In the genomic region with DNA sequence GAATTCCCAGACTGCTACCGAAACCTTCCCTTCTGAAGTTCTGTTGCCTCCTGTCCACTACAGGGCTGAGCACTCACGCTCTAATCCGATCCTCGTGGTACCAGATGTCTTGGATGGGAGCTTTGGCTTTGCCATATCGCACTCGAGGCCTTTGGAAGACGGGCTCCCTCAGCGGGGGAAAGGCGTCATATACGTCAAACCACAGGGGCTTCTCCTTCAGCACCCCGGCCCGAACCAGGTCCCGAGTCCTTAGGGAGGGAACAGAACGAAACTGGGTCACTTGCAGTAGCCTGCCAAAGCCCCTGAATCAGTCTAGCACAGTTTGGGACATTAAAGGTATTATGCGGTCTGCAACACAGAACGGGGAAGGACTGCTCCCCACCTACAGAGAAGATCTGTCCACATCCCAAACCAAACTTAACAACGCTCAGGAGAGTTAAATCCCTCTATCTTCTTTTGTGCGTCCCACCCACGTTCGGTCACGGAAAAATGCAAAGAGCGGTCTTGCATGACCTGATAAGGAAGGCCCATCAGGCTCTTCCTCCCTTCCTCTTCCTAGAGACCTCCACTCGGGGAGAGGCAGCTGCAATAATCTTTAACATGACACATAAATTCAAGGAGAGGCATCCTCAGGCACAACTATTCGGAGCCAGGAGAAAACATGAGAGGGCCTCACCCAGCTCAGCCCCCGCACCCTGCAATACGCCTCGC, we compare ENCODE assay signal across 7 cellular contexts. TPM values are rescaled to one million over a fixed set of nuclear protein-coding genes. Genes with fewer than 3 reads are reported as not detected.
DNase-seq lines count a peak whose midpoint lies in the region; ATAC-seq and TF ChIP-seq lines count a peak whose summit lies in the region.

No MANE protein-coding gene starts in this region.

- ATAC-seq in gastrocnemius medialis (peak in 1 of 2 donors; percentile 0), GM21786 (IDR thresholded peaks at IDR 0.05; ENCODE audit: unreplicated experiment) (no peak), HG02973 (IDR thresholded peaks at IDR 0.05; ENCODE audit: unreplicated experiment) (no peak)

- intact Hi-C loops in esophagus squamous epithelium (cut with DNase I) = no loop called here
- intact Hi-C loops in gastrocnemius medialis (cut with DNase I; ENCODE audit: low total_unique reads) = no loop called here

- peaks cover 2% of the 10 kb centered on the region for H3K36me3 ChIP-seq in H7 (replicated peaks; ENCODE audit: control insufficient read depth, insufficient read depth, low read length)
- H3K36me3 ChIP-seq in Peyer's patch = peaks cover 0 to 10% (median 0%) of the 10 kb centered on the region in 3 donors
- peaks cover 0 to 42% (median 7%) of the 10 kb centered on the region in 3 donors for H3K36me3 ChIP-seq in esophagus squamous epithelium
- H3K36me3 ChIP-seq in gastrocnemius medialis = peaks cover 0 to 10% of the 10 kb centered on the region in 2 donors

- TF ChIP-seq CTCF in Peyer's patch (IDR thresholded peaks at IDR 0.05) (no peak), esophagus squamous epithelium (IDR thresholded peaks at IDR 0.05) (no peak), gastrocnemius medialis (IDR thresholded peaks at IDR 0.05 in 4 of 5, conservative IDR thresholded peaks at IDR 0.05 in 1 of 5) (no peak)

- WGBS in esophagus squamous epithelium, 2 donors = 15 to 24% methylated on average over 14 to 21 of the region's 27 CpGs

- in situ Hi-C loops in gastrocnemius medialis (cut with MboI; ENCODE audit: low sequenced_read_pairs in 4 of 4) = loop anchor here in 2 of 4 donors (25.0 kb wide), 2 partner anchors 238 to 612 kb away; a partner anchor contains a TSS

- H3K27ac ChIP-seq in Peyer's patch = peak overlapping the region; percentile 56 to 98 (median 86)
- peak overlapping the region; percentile 83 to 95 (median 90) for H3K27ac ChIP-seq in esophagus squamous epithelium
- H3K27ac ChIP-seq in gastrocnemius medialis = peak overlapping the region; percentile 91 to 98 (median 96)

- H3K4me1 ChIP-seq in Peyer's patch (peaks cover 0 to 35% (median 7%) of the 10 kb centered on the region in 4 donors), esophagus squamous epithelium (peaks cover 7 to 56% (median 26%) of the 10 kb centered on the region in 3 donors), gastrocnemius medialis (peaks cover 51 to 52% of the 10 kb centered on the region in 2 donors)

- H3K4me3 ChIP-seq in H7 (ENCODE audit: insufficient read depth, low read depth, low read length) = peak overlapping the region; percentile 91
- H3K4me3 ChIP-seq in Peyer's patch = peak overlapping the region; percentile 74 to 82 (median 80)
- peak overlapping the region; percentile 61 to 89 (median 74) for H3K4me3 ChIP-seq in esophagus squamous epithelium
- peak overlapping the region; percentile 82 to 98 (median 88) for H3K4me3 ChIP-seq in gastrocnemius medialis

- TF ChIP-seq POLR2A in Peyer's patch (IDR thresholded peaks at IDR 0.05) (no peak), esophagus squamous epithelium (IDR thresholded peaks at IDR 0.05) (no peak), gastrocnemius medialis (IDR thresholded peaks at IDR 0.05) (no peak)

- H3K9me3 ChIP-seq in Peyer's patch (no peaks in the 10 kb centered on the region), esophagus squamous epithelium (no peaks in the 10 kb centered on the region), gastrocnemius medialis (no peaks in the 10 kb centered on the region)

- H3K27me3 ChIP-seq in H7 (ENCODE audit: control insufficient read depth, insufficient read depth, low read length) = no peaks in the 10 kb centered on the region
- H3K27me3 ChIP-seq in Peyer's patch = no peaks in the 10 kb centered on the region
- H3K27me3 ChIP-seq in esophagus squamous epithelium = no peaks in the 10 kb centered on the region
- no peaks in the 10 kb centered on the region for H3K27me3 ChIP-seq in gastrocnemius medialis

- DNase-seq in H7 (no peak), Peyer's patch (no peak), esophagus squamous epithelium (lab: John Stamatoyannopoulos, UW) (no peak), gastrocnemius medialis (no peak), DMS79 (lab: John Stamatoyannopoulos, UW) (no peak)

RNA-seq across cellular contexts. Expression of a gene that starts 0.5 kb away (rescaled TPM):
- 56.1 and 65.9 TPM in 2 replicates for total RNA-seq in H7 (2014; rRNA removed; shearing (Covaris generic))
- total RNA-seq in Peyer's patch = 1 to 10 TPM in 3 of 4 donors, under 1 TPM in 1; 0.83 to 7.4 (median 5.2) TPM
- 10 to 100 TPM in 3 of 4 donors, 1 to 10 TPM in 1; 9.9 to 25.2 (median 20.8) TPM for total RNA-seq in esophagus squamous epithelium
- total RNA-seq in gastrocnemius medialis = 10 to 100 TPM; 24.3 to 47.2 (median 35.5) TPM
